In the genomic region with DNA sequence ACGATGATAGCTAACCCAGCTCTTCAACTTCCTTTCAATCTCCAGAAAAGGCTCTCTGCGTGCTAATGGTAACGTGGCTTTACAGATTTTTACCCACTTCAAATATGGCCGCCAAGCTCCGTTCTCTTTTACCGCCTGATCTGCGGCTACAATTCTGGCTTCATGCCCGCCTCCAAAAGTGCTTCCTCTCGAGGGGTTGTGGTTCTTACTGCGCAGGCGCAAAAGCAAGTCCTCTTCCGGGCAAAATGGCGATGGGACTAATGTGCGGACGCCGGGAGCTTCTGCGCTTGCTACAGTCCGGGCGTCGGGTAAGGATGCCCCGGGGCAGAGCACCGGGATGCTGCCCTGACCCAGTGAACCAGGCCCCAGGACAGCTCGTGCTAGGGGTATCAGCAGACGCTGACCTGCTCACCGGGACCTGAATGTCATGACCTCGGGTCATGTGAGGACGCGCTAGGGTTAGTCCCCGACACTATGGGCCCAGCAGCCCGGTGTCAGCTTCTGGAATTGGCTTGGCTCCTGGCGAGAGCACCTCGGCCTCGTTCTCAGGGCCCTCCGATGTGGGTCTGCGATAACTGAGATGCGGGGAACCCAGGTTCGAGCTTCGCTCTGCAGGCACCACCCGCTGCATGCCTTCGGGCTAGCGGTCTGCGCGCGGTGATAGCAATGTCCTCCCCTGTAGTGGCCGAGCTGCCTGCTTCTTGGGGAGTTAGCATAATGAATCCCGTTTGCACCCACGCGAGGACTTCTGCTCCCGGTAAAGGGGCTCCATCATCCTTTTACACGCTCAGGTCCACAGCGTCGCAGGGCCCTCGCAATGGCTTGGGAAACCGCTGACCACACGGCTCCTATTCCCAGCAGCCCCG, we compare ENCODE assay signal across 1 cellular context.
TF ChIP-seq lines count a peak whose summit lies in the region.

A gene (plus strand): TSS at position 232 of the 866 bp plus-strand sequence. CDS start 14 bp downstream, at position 246.

TF ChIP-seq in HepG2, 621 proteins besides CTCF, POLR2A, EP300 and RAD21 (continued from another document and continues in another):
- peak; percentile 87 for TF ChIP-seq TEAD2 (CRISPR knock-in tag; IDR thresholded peaks at IDR 0.05)
- TF ChIP-seq, protein P1, sequence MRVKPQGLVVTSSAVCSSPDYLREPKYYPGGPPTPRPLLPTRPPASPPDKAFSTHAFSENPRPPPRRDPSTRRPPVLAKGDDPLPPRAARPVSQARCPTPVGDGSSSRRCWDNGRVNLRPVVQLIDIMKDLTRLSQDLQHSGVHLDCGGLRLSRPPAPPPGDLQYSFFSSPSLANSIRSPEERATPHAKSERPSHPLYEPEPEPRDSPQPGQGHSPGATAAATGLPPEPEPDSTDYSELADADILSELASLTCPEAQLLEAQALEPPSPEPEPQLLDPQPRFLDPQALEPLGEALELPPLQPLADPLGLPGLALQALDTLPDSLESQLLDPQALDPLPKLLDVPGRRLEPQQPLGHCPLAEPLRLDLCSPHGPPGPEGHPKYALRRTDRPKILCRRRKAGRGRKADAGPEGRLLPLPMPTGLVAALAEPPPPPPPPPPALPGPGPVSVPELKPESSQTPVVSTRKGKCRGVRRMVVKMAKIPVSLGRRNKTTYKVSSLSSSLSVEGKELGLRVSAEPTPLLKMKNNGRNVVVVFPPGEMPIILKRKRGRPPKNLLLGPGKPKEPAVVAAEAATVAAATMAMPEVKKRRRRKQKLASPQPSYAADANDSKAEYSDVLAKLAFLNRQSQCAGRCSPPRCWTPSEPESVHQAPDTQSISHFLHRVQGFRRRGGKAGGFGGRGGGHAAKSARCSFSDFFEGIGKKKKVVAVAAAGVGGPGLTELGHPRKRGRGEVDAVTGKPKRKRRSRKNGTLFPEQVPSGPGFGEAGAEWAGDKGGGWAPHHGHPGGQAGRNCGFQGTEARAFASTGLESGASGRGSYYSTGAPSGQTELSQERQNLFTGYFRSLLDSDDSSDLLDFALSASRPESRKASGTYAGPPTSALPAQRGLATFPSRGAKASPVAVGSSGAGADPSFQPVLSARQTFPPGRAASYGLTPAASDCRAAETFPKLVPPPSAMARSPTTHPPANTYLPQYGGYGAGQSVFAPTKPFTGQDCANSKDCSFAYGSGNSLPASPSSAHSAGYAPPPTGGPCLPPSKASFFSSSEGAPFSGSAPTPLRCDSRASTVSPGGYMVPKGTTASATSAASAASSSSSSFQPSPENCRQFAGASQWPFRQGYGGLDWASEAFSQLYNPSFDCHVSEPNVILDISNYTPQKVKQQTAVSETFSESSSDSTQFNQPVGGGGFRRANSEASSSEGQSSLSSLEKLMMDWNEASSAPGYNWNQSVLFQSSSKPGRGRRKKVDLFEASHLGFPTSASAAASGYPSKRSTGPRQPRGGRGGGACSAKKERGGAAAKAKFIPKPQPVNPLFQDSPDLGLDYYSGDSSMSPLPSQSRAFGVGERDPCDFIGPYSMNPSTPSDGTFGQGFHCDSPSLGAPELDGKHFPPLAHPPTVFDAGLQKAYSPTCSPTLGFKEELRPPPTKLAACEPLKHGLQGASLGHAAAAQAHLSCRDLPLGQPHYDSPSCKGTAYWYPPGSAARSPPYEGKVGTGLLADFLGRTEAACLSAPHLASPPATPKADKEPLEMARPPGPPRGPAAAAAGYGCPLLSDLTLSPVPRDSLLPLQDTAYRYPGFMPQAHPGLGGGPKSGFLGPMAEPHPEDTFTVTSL (CRISPR knock-in tag; IDR thresholded peaks at IDR 0.05; ENCODE audit: borderline replicate concordance): peak; percentile 91; the same call in 1 of the 2 replicates
- peak; percentile 55 for TF ChIP-seq HCFC1 (IDR thresholded peaks at IDR 0.05; ENCODE audit: low read depth, low read length)
- TF ChIP-seq ATF7-NPFF (CRISPR knock-in tag; IDR thresholded peaks at IDR 0.05; ENCODE audit: low read depth): no peak; the same call in 1 of the 2 replicates
- TF ChIP-seq, protein P2, sequence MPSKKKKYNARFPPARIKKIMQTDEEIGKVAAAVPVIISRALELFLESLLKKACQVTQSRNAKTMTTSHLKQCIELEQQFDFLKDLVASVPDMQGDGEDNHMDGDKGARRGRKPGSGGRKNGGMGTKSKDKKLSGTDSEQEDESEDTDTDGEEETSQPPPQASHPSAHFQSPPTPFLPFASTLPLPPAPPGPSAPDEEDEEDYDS (CRISPR knock-in tag; IDR thresholded peaks at IDR 0.05): peak; percentile 90
- no peak for TF ChIP-seq TBP (CRISPR knock-in tag; IDR thresholded peaks at IDR 0.05)
- TF ChIP-seq MED1 (CRISPR knock-in tag; IDR thresholded peaks at IDR 0.05): peak; percentile 88
- TF ChIP-seq ZNF329 (CRISPR knock-in tag; IDR thresholded peaks at IDR 0.05; ENCODE audit: low read depth): peak; percentile 79; the same call in 1 of the 2 replicates
- no peak for TF ChIP-seq MAFG (CRISPR knock-in tag; IDR thresholded peaks at IDR 0.05)
- TF ChIP-seq SUZ12 (IDR thresholded peaks at IDR 0.05; ENCODE audit: low read depth, low read length): no peak
- TF ChIP-seq ZNF230 (CRISPR knock-in tag; IDR thresholded peaks at IDR 0.05): peak; percentile 99
- TF ChIP-seq, protein P3, sequence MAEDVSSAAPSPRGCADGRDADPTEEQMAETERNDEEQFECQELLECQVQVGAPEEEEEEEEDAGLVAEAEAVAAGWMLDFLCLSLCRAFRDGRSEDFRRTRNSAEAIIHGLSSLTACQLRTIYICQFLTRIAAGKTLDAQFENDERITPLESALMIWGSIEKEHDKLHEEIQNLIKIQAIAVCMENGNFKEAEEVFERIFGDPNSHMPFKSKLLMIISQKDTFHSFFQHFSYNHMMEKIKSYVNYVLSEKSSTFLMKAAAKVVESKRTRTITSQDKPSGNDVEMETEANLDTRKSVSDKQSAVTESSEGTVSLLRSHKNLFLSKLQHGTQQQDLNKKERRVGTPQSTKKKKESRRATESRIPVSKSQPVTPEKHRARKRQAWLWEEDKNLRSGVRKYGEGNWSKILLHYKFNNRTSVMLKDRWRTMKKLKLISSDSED (CRISPR knock-in tag; IDR thresholded peaks at IDR 0.05): peak; percentile 83
- peak; percentile 73 for TF ChIP-seq GATAD2A (CRISPR knock-in tag; IDR thresholded peaks at IDR 0.05)
- peak; percentile 99 for TF ChIP-seq HOXA3 (CRISPR knock-in tag; IDR thresholded peaks at IDR 0.05)
- TF ChIP-seq, protein P4, sequence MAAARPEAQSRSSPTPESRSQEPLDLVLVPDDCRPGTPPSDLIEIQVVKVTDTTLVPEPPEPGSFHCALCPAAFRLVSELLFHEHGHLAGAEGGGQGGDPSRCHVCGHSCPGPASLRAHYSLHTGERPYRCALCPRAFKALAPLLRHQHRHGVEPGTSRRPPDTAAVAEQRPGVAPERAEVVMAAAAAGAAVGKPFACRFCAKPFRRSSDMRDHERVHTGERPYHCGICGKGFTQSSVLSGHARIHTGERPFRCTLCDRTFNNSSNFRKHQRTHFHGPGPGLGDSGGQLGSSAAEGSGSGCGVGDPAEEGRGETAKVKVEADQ (CRISPR knock-in tag; IDR thresholded peaks at IDR 0.05; ENCODE audit: borderline replicate concordance): peak; percentile 94
- peak; percentile 99 for TF ChIP-seq KAT7 (CRISPR knock-in tag; IDR thresholded peaks at IDR 0.05; ENCODE audit: borderline replicate concordance)
- TF ChIP-seq, protein P5, sequence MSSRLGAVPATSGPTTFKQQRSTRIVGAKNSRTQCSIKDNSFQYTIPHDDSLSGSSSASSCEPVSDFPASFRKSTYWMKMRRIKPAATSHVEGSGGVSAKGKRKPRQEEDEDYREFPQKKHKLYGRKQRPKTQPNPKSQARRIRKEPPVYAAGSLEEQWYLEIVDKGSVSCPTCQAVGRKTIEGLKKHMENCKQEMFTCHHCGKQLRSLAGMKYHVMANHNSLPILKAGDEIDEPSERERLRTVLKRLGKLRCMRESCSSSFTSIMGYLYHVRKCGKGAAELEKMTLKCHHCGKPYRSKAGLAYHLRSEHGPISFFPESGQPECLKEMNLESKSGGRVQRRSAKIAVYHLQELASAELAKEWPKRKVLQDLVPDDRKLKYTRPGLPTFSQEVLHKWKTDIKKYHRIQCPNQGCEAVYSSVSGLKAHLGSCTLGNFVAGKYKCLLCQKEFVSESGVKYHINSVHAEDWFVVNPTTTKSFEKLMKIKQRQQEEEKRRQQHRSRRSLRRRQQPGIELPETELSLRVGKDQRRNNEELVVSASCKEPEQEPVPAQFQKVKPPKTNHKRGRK (CRISPR knock-in tag; IDR thresholded peaks at IDR 0.05): peak; percentile 63; the same call in 1 of the 2 replicates
- TF ChIP-seq ZNF3 (CRISPR knock-in tag; IDR thresholded peaks at IDR 0.05): peak; percentile 47
- peak; percentile 67 for TF ChIP-seq ZBTB38 (CRISPR knock-in tag; IDR thresholded peaks at IDR 0.05)
- peak; percentile 16; the same call in 1 of the 2 replicates for TF ChIP-seq SMC3 (IDR thresholded peaks at IDR 0.05; ENCODE audit: low read length)
- TF ChIP-seq SAFB2 (CRISPR knock-in tag; IDR thresholded peaks at IDR 0.05; ENCODE audit: borderline replicate concordance, low read depth): peak; percentile 80
- TF ChIP-seq RFXAP (CRISPR knock-in tag; IDR thresholded peaks at IDR 0.05; ENCODE audit: borderline replicate concordance): peak; percentile 86; the same call in 1 of the 2 replicates
- TF ChIP-seq FOSL1 (CRISPR knock-in tag; IDR thresholded peaks at IDR 0.05; ENCODE audit: borderline replicate concordance): no peak; the same call in 1 of the 2 replicates
- TF ChIP-seq CBFB (CRISPR knock-in tag; IDR thresholded peaks at IDR 0.05): peak; percentile 78
- peak; percentile 94; the same call in 1 of the 2 replicates for TF ChIP-seq ZNF552 (CRISPR knock-in tag; IDR thresholded peaks at IDR 0.05; ENCODE audit: borderline replicate concordance)
- no peak; the same call in 1 of the 2 replicates for TF ChIP-seq ZNF569 (CRISPR knock-in tag; IDR thresholded peaks at IDR 0.05; ENCODE audit: borderline replicate concordance)
- TF ChIP-seq, protein P6, sequence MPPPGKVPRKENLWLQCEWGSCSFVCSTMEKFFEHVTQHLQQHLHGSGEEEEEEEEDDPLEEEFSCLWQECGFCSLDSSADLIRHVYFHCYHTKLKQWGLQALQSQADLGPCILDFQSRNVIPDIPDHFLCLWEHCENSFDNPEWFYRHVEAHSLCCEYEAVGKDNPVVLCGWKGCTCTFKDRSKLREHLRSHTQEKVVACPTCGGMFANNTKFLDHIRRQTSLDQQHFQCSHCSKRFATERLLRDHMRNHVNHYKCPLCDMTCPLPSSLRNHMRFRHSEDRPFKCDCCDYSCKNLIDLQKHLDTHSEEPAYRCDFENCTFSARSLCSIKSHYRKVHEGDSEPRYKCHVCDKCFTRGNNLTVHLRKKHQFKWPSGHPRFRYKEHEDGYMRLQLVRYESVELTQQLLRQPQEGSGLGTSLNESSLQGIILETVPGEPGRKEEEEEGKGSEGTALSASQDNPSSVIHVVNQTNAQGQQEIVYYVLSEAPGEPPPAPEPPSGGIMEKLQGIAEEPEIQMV (CRISPR knock-in tag; IDR thresholded peaks at IDR 0.05; ENCODE audit: low read depth): peak; percentile 99
- peak; percentile 64 for TF ChIP-seq RFXANK (CRISPR knock-in tag; IDR thresholded peaks at IDR 0.05)
- TF ChIP-seq, protein P7, sequence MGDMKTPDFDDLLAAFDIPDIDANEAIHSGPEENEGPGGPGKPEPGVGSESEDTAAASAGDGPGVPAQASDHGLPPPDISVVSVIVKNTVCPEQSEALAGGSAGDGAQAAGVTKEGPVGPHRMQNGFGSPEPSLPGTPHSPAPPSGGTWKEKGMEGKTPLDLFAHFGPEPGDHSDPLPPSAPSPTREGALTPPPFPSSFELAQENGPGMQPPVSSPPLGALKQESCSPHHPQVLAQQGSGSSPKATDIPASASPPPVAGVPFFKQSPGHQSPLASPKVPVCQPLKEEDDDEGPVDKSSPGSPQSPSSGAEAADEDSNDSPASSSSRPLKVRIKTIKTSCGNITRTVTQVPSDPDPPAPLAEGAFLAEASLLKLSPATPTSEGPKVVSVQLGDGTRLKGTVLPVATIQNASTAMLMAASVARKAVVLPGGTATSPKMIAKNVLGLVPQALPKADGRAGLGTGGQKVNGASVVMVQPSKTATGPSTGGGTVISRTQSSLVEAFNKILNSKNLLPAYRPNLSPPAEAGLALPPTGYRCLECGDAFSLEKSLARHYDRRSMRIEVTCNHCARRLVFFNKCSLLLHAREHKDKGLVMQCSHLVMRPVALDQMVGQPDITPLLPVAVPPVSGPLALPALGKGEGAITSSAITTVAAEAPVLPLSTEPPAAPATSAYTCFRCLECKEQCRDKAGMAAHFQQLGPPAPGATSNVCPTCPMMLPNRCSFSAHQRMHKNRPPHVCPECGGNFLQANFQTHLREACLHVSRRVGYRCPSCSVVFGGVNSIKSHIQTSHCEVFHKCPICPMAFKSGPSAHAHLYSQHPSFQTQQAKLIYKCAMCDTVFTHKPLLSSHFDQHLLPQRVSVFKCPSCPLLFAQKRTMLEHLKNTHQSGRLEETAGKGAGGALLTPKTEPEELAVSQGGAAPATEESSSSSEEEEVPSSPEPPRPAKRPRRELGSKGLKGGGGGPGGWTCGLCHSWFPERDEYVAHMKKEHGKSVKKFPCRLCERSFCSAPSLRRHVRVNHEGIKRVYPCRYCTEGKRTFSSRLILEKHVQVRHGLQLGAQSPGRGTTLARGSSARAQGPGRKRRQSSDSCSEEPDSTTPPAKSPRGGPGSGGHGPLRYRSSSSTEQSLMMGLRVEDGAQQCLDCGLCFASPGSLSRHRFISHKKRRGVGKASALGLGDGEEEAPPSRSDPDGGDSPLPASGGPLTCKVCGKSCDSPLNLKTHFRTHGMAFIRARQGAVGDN (CRISPR knock-in tag; IDR thresholded peaks at IDR 0.05): peak; percentile 99
- TF ChIP-seq, protein P8, sequence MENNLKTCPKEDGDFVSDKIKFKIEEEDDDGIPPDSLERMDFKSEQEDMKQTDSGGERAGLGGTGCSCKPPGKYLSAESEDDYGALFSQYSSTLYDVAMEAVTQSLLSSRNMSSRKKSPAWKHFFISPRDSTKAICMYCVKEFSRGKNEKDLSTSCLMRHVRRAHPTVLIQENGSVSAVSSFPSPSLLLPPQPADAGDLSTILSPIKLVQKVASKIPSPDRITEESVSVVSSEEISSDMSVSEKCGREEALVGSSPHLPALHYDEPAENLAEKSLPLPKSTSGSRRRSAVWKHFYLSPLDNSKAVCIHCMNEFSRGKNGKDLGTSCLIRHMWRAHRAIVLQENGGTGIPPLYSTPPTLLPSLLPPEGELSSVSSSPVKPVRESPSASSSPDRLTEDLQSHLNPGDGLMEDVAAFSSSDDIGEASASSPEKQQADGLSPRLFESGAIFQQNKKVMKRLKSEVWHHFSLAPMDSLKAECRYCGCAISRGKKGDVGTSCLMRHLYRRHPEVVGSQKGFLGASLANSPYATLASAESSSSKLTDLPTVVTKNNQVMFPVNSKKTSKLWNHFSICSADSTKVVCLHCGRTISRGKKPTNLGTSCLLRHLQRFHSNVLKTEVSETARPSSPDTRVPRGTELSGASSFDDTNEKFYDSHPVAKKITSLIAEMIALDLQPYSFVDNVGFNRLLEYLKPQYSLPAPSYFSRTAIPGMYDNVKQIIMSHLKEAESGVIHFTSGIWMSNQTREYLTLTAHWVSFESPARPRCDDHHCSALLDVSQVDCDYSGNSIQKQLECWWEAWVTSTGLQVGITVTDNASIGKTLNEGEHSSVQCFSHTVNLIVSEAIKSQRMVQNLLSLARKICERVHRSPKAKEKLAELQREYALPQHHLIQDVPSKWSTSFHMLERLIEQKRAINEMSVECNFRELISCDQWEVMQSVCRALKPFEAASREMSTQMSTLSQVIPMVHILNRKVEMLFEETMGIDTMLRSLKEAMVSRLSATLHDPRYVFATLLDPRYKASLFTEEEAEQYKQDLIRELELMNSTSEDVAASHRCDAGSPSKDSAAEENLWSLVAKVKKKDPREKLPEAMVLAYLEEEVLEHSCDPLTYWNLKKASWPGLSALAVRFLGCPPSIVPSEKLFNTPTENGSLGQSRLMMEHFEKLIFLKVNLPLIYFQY (CRISPR knock-in tag; IDR thresholded peaks at IDR 0.05; ENCODE audit: borderline replicate concordance): peak; percentile 84
- peak; percentile 90; the same call in 1 of the 2 replicates for TF ChIP-seq NFKBIZ (CRISPR knock-in tag; IDR thresholded peaks at IDR 0.05)
- no peak; the same call in 1 of the 2 replicates for TF ChIP-seq MBD4 (IDR thresholded peaks at IDR 0.05; ENCODE audit: borderline replicate concordance, low read length)
